1 cellular context compared by ENCODE assay signal in the genomic region with DNA sequence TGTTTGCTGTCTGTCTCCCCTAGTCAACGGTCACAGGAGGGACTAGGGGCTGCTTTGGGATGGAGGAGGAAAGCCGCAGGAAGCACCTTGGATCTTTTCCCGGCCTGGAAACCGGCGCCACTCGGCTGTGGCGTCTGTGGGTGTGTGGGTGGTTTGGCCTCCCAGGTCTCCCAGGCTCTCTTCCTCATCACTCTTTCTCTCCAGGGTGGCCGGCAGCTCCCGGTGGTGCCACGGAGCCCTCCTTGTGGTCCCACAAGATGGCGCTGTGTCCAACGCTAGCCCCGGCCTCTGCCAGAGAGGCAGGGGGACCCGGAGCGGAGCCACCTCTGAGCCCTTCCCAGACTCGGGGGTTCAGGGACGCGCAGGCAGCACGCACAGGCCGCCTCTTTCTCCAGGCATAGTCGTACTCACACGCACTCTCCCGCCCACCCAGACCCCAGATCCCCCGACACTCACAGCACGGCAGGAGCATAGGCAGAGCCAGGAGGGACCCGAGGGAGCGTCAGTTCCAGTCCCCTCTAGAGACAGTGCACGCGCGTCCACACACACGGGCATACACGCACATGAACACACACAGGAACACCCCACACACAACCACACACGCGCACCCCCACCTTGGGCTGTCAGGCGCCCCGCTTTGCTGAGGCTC.
TF ChIP-seq lines count a peak whose summit lies in the region.

No MANE protein-coding gene starts in this region.

TF ChIP-seq in K562, 482 proteins besides CTCF, POLR2A, EP300 and RAD21 (continued from another document and continues in another):
- TF ChIP-seq, protein P1, sequence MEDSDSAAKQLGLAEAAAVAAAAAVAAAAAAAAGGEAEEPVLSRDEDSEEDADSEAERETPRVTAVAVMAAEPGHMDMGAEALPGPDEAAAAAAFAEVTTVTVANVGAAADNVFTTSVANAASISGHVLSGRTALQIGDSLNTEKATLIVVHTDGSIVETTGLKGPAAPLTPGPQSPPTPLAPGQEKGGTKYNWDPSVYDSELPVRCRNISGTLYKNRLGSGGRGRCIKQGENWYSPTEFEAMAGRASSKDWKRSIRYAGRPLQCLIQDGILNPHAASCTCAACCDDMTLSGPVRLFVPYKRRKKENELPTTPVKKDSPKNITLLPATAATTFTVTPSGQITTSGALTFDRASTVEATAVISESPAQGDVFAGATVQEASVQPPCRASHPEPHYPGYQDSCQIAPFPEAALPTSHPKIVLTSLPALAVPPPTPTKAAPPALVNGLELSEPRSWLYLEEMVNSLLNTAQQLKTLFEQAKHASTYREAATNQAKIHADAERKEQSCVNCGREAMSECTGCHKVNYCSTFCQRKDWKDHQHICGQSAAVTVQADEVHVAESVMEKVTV (CRISPR knock-in tag; IDR thresholded peaks at IDR 0.05) = peak; percentile 77
- TF ChIP-seq ZNF696 (CRISPR knock-in tag; conservative IDR thresholded peaks at IDR 0.05) (no peak), DPF2 (IDR thresholded peaks at IDR 0.05) (0 out of 2 replicates have a peak, but pooled peaks have one; percentile 24), DLX4 (CRISPR knock-in tag; IDR thresholded peaks at IDR 0.05) (no peak), KAT2B (IDR thresholded peaks at IDR 0.05; ENCODE audit: low read depth, low read length) (no peak), ZFX (CRISPR knock-in tag; IDR thresholded peaks at IDR 0.05) (peak; percentile 28; the same call in 1 of the 2 replicates), ZNF12 (CRISPR knock-in tag; IDR thresholded peaks at IDR 0.05) (0 out of 2 replicates have a peak, but pooled peaks have one; percentile 14), HDGF (IDR thresholded peaks at IDR 0.05) (no peak), JUN (IDR thresholded peaks at IDR 0.05; ENCODE audit: borderline replicate concordance, low read depth, low read length) (0 out of 2 replicates have a peak, but pooled peaks have one; percentile 6), JUN (CRISPR knock-in tag; IDR thresholded peaks at IDR 0.05; ENCODE audit: borderline replicate concordance) (no peak), RCOR1 (IDR thresholded peaks at IDR 0.05; ENCODE audit: borderline replicate concordance in 1 of 2, low read depth in 2 of 2, low read length in 2 of 2) (peak in 1 of 2 experiments; percentile 55; a peak in 1 of 4 replicates), STAG1 (CRISPR knock-in tag; IDR thresholded peaks at IDR 0.05; ENCODE audit: borderline replicate concordance) (peak; percentile 72; the same call in 1 of the 2 replicates), PBX2 (CRISPR knock-in tag; IDR thresholded peaks at IDR 0.05; ENCODE audit: low read depth) (no peak), PBX2 (tag; conservative IDR thresholded peaks at IDR 0.05; ENCODE audit: low read depth) (no peak), ZBTB2 (IDR thresholded peaks at IDR 0.05) (no peak), HDAC8 (tag; IDR thresholded peaks at IDR 0.05) (no peak), SMC3 (conservative IDR thresholded peaks at IDR 0.05; ENCODE audit: insufficient read depth, low read depth, low read length) (peak; percentile 87), ZFPM2 (CRISPR knock-in tag; IDR thresholded peaks at IDR 0.05) (no peak), RFX5 (IDR thresholded peaks at IDR 0.05; ENCODE audit: low read depth, low read length) (no peak), ZBTB17 (CRISPR knock-in tag; IDR thresholded peaks at IDR 0.05) (0 out of 2 replicates have a peak, but pooled peaks have one; percentile 47), RBFOX2 (IDR thresholded peaks at IDR 0.05; ENCODE audit: low read depth, low read length) (0 out of 2 replicates have a peak, but pooled peaks have one; percentile 29), NRF1 (conservative IDR thresholded peaks at IDR 0.05 in 1 of 2, IDR thresholded peaks at IDR 0.05 in 1 of 2) (peak in 1 of 2 experiments; percentile 17; a peak in 1 of 4 replicates), SMARCB1 (IDR thresholded peaks at IDR 0.05; ENCODE audit: insufficient read length, low read depth) (no peak), CREM (IDR thresholded peaks at IDR 0.05; ENCODE audit: low read depth) (peak; percentile 57; the same call in 1 of the 2 replicates), CREBBP (IDR thresholded peaks at IDR 0.05; ENCODE audit: low read depth, low read length) (no peak), ZNF140 (CRISPR knock-in tag; IDR thresholded peaks at IDR 0.05) (no peak), E2F4 (CRISPR knock-in tag; IDR thresholded peaks at IDR 0.05; ENCODE audit: low read depth) (no peak; the same call in 1 of the 2 replicates), TBL1XR1 (IDR thresholded peaks at IDR 0.05; ENCODE audit: low read length in 2 of 2) (0 out of 4 replicates have a peak, but pooled peaks of 1 of the 2 experiments have one; percentile 44), ZMIZ1 (IDR thresholded peaks at IDR 0.05; ENCODE audit: low read depth in 2 of 2, low read length in 2 of 2) (peak in 1 of 2 experiments; percentile 53; a peak in 1 of 4 replicates), ZBTB7A (IDR thresholded peaks at IDR 0.05; ENCODE audit: borderline replicate concordance, control insufficient read depth, low read depth, low read length) (peak; percentile 63; the same call in 1 of the 2 replicates), MAZ (CRISPR knock-in tag; conservative IDR thresholded peaks at IDR 0.05 in 1 of 2, IDR thresholded peaks at IDR 0.05 in 1 of 2) (peak; percentile 54 to 71; a peak in 2 of 4 replicates), CREB1 (IDR thresholded peaks at IDR 0.05) (0 out of 2 replicates have a peak, but pooled peaks have one; percentile 16), CREB1 (CRISPR knock-in tag; IDR thresholded peaks at IDR 0.05) (no peak)
- TF ChIP-seq, protein P2, sequence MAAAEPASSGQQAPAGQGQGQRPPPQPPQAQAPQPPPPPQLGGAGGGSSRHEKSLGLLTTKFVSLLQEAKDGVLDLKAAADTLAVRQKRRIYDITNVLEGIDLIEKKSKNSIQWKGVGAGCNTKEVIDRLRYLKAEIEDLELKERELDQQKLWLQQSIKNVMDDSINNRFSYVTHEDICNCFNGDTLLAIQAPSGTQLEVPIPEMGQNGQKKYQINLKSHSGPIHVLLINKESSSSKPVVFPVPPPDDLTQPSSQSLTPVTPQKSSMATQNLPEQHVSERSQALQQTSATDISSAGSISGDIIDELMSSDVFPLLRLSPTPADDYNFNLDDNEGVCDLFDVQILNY (CRISPR knock-in tag; IDR thresholded peaks at IDR 0.05) = 0 out of 2 replicates have a peak, but pooled peaks have one; percentile 40
- TF ChIP-seq, protein P3, sequence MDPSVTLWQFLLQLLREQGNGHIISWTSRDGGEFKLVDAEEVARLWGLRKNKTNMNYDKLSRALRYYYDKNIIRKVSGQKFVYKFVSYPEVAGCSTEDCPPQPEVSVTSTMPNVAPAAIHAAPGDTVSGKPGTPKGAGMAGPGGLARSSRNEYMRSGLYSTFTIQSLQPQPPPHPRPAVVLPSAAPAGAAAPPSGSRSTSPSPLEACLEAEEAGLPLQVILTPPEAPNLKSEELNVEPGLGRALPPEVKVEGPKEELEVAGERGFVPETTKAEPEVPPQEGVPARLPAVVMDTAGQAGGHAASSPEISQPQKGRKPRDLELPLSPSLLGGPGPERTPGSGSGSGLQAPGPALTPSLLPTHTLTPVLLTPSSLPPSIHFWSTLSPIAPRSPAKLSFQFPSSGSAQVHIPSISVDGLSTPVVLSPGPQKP (CRISPR knock-in tag; IDR thresholded peaks at IDR 0.05) = no peak
- TF ChIP-seq, protein P4, sequence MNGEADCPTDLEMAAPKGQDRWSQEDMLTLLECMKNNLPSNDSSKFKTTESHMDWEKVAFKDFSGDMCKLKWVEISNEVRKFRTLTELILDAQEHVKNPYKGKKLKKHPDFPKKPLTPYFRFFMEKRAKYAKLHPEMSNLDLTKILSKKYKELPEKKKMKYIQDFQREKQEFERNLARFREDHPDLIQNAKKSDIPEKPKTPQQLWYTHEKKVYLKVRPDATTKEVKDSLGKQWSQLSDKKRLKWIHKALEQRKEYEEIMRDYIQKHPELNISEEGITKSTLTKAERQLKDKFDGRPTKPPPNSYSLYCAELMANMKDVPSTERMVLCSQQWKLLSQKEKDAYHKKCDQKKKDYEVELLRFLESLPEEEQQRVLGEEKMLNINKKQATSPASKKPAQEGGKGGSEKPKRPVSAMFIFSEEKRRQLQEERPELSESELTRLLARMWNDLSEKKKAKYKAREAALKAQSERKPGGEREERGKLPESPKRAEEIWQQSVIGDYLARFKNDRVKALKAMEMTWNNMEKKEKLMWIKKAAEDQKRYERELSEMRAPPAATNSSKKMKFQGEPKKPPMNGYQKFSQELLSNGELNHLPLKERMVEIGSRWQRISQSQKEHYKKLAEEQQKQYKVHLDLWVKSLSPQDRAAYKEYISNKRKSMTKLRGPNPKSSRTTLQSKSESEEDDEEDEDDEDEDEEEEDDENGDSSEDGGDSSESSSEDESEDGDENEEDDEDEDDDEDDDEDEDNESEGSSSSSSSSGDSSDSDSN (IDR thresholded peaks at IDR 0.05; ENCODE audit: borderline replicate concordance in 1 of 2, low read depth in 2 of 2, low read length in 2 of 2) = 0 out of 4 replicates have a peak, but pooled peaks have one; percentile 35 to 66
- TF ChIP-seq, protein P5, sequence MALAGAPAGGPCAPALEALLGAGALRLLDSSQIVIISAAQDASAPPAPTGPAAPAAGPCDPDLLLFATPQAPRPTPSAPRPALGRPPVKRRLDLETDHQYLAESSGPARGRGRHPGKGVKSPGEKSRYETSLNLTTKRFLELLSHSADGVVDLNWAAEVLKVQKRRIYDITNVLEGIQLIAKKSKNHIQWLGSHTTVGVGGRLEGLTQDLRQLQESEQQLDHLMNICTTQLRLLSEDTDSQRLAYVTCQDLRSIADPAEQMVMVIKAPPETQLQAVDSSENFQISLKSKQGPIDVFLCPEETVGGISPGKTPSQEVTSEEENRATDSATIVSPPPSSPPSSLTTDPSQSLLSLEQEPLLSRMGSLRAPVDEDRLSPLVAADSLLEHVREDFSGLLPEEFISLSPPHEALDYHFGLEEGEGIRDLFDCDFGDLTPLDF (CRISPR knock-in tag; IDR thresholded peaks at IDR 0.05) = no peak
